In genomic region chr6:8085053-8085511, GRCh38 we compare ENCODE assay signal across 10 cellular contexts. TPM values are rescaled to one million over a fixed set of nuclear protein-coding genes. Genes with fewer than 3 reads are reported as not detected.
DNase-seq lines count a peak whose midpoint lies in the region; ATAC-seq and TF ChIP-seq lines count a peak whose summit lies in the region.
"Had no signal": no experiment of that assay in that cellular context is flagged by ENCODE, and none has a peak within 500 bp of the region (broad histone marks: within the 10 kb centered on the region; RNA-seq: fewer than 3 reads in every experiment).

No MANE protein-coding gene starts in this region.

- intact Hi-C loops in lower lobe of right lung (cut with DNase I), result no loop called here

- peaks cover 28% of the 10 kb centered on the region for H3K36me3 ChIP-seq in lower lobe of right lung

- TF ChIP-seq CTCF in AG09319 (IDR thresholded peaks at IDR 0.05; ENCODE audit: low read depth, low read length) (no peak), lower lobe of right lung (IDR thresholded peaks at IDR 0.05) (no peak)

- no peaks in the 10 kb centered on the region for H3K9me3 ChIP-seq in lower lobe of right lung

- no peaks in the 10 kb centered on the region for H3K27me3 ChIP-seq in lower lobe of right lung (ENCODE audit: low read depth)

- peaks cover 30% of the 10 kb centered on the region for H3K4me1 ChIP-seq in lower lobe of right lung

- no peak overlapping the region for H3K4me3 ChIP-seq in lower lobe of right lung

- no peak overlapping the region for H3K27ac ChIP-seq in lower lobe of right lung
- H3K27ac ChIP-seq: KMS-11 had no signal

- ATAC-seq in lower lobe of right lung, result peak; percentile 82 to 86
- no peak for ATAC-seq in GM21529 (IDR thresholded peaks at IDR 0.05; ENCODE audit: unreplicated experiment)

- DNase-seq in AG09319 (ENCODE audit: extremely low read depth, low read depth), result peak; percentile 46
- DNase-seq in LHCN-M2 (ENCODE audit: low read depth), result peak; percentile 96
- peak; percentile 86 for DNase-seq in astrocyte of the hippocampus (ENCODE audit: low read depth, low spot score)
- DNase-seq in lower lobe of right lung, result no peak
- no peak for DNase-seq in putamen (ENCODE audit: low spot score)
- no peak for DNase-seq in activated CD4-positive, alpha-beta T cell treated with anti-CD3 and anti-CD28 coated beads, Interleukin-2, amount 50 U/mL, for 1 hour
- no peak for DNase-seq in SK-N-DZ (ENCODE audit: low spot score)
- DNase-seq: activated B cell treated with CpG ODN at 0.5 μM for 24 hours had no signal

RNA-seq across cellular contexts. Expression of gene EEF1E1, which starts 17.3 kb away (rescaled TPM):
- total RNA-seq in LHCN-M2 (2014; rRNA removed) (41.2 and 45.9 TPM in 2 replicates), lower lobe of right lung (16.7 TPM)
- 31.4 TPM for polyA plus RNA-seq in LHCN-M2 (2012)
- polyA plus RNA-seq in SK-N-DZ (2014; cell fraction: cytosol; rRNA removed), result 129 and 139 TPM in 2 replicates
- polyA plus RNA-seq in SK-N-DZ (2014; cell fraction: nucleus; rRNA removed), result 83.7 and 92.7 TPM in 2 replicates

RNA-seq across cellular contexts. Expression of gene BLOC1S5, which starts 20.9 kb away (rescaled TPM):
- total RNA-seq in LHCN-M2 (2014; rRNA removed), result 12.4 and 22.4 TPM in 2 replicates
- 6.9 TPM for polyA plus RNA-seq in LHCN-M2 (2012)
- total RNA-seq in lower lobe of right lung, result 11.8 TPM
- polyA plus RNA-seq in SK-N-DZ (2014; cell fraction: cytosol; rRNA removed), result 18.5 and 43.3 TPM in 2 replicates
- polyA plus RNA-seq in SK-N-DZ (2014; cell fraction: nucleus; rRNA removed), result 5.2 and 9.3 TPM in 2 replicates

Comparison
In these comparisons a context has a peak if more than half of its experiments do, and no peak if none do; other contexts are left out.
1. DNase-seq: peak in AG09319 (single experiment), LHCN-M2 (single experiment) and astrocyte of the hippocampus (single experiment); none in lower lobe of right lung (single experiment), putamen (single experiment), activated CD4-positive, alpha-beta T cell treated with anti-CD3 and anti-CD28 coated beads, Interleukin-2, amount 50 U/mL, for 1 hour (single experiment) and SK-N-DZ (single experiment).